Comparison of ENCODE assay signal across 1 cellular context in genomic region chr10:98361131-98361633, GRCh38.
TF ChIP-seq lines count a peak whose summit lies in the region.

No MANE protein-coding gene starts in this region.

TF ChIP-seq in SK-N-SH, 30 proteins besides CTCF, POLR2A, EP300 and RAD21 (continued from another document):
- TF ChIP-seq TAF1 (IDR thresholded peaks at IDR 0.05; ENCODE audit: borderline replicate concordance, low read depth, low read length) (no peak), USF2 (IDR thresholded peaks at IDR 0.05; ENCODE audit: borderline replicate concordance, low read depth, low read length) (no peak)
